21 cellular contexts compared by ENCODE assay signal in genomic region chr6:55603987-55604386, GRCh38. TPM values are rescaled to one million over a fixed set of nuclear protein-coding genes. Genes with fewer than 3 reads are reported as not detected.
DNase-seq lines count a peak whose midpoint lies in the region; ATAC-seq lines count a peak whose summit lies in the region.
"Had no signal": no experiment of that assay in that cellular context is flagged by ENCODE, and none has a peak within 500 bp of the region (broad histone marks: within the 10 kb centered on the region; RNA-seq: fewer than 3 reads in every experiment).

No MANE protein-coding gene starts in this region.

- H3K9ac ChIP-seq in adipocyte (ENCODE audit: low read length) = no peak overlapping the region
- H3K9ac ChIP-seq: BLaER1 treated with 17β-estradiol and CSF1 and Interleukin-3, amounts not matched to agents 10 nM and 100 nM had no signal

- ATAC-seq in right cardiac atrium (no peak), GM18511 (IDR thresholded peaks at IDR 0.05; ENCODE audit: unreplicated experiment) (no peak)
- ATAC-seq: GM12878, GM23338, HCT116 had no signal

- intact Hi-C loops in right cardiac atrium (cut with DNase I) (no loop called here), cardiac septum (cut with DNase I) (no loop called here)

- DNase-seq in right cardiac atrium = peak in 2 of 3 donors; percentile 24 to 32
- no peak for DNase-seq in cardiac septum (ENCODE audit: low spot score)
- DNase-seq in adipocyte (ENCODE audit: low read depth) = peak; percentile 50
- DNase-seq in iris pigment epithelial cell (ENCODE audit: low read depth) = peak; percentile 37
- DNase-seq in AML-193 (lab: John Stamatoyannopoulos, UW) = no peak
- DNase-seq in stimulated activated naive CD4-positive, alpha-beta T cell (lab: John Stamatoyannopoulos, UW) = no peak
- DNase-seq: BE2C; CD4-positive, alpha-beta T cell; CD8-positive, alpha-beta memory T cell; DMS 273 treated with DMSO at 0.1 percent for 48 hours; DMS79; EL; GDM1; H9 had no signal

- no peak overlapping the region for H3K27ac ChIP-seq in right cardiac atrium (ENCODE audit: low read length)
- H3K27ac ChIP-seq: BLaER1 treated with 17β-estradiol and CSF1 and Interleukin-3, amounts not matched to agents 10 nM and 100 nM had no signal

- no peak overlapping the region for H3K4me3 ChIP-seq in right cardiac atrium (ENCODE audit: low read length)
- no peak overlapping the region for H3K4me3 ChIP-seq in adipocyte (ENCODE audit: low read length)
- H3K4me3 ChIP-seq: BLaER1 treated with 17β-estradiol and CSF1 and Interleukin-3, amounts not matched to agents 10 nM and 100 nM; GM12878; GM23338 had no signal

- no peaks in the 10 kb centered on the region for H3K4me1 ChIP-seq in right cardiac atrium (ENCODE audit: control insufficient read depth, insufficient read depth, low read length)
- H3K4me1 ChIP-seq in adipocyte (ENCODE audit: control insufficient read depth, insufficient read depth, low read length) = no peaks in the 10 kb centered on the region
- H3K4me1 ChIP-seq: BE2C; BLaER1 treated with 17β-estradiol and CSF1 and Interleukin-3, amounts not matched to agents 10 nM and 100 nM had no signal

- no peaks in the 10 kb centered on the region for H3K36me3 ChIP-seq in adipocyte (ENCODE audit: control insufficient read depth, insufficient read depth, low read length, severe bottlenecking)
- H3K36me3 ChIP-seq: BE2C; BLaER1 treated with 17β-estradiol and CSF1 and Interleukin-3, amounts not matched to agents 10 nM and 100 nM had no signal

- H3K27me3 ChIP-seq in right cardiac atrium (ENCODE audit: control insufficient read depth, insufficient read depth) (no peaks in the 10 kb centered on the region), adipocyte (replicated peaks; ENCODE audit: control insufficient read depth, insufficient read depth, low read length) (no peaks in the 10 kb centered on the region)
- H3K27me3 ChIP-seq: BE2C; BLaER1 treated with 17β-estradiol and CSF1 and Interleukin-3, amounts not matched to agents 10 nM and 100 nM had no signal

- H3K9me3 ChIP-seq in right cardiac atrium (ENCODE audit: control insufficient read depth, low read length) (no peaks in the 10 kb centered on the region), adipocyte (ENCODE audit: control insufficient read depth, low read length) (no peaks in the 10 kb centered on the region)
- H3K9me3 ChIP-seq: BE2C; BLaER1 treated with 17β-estradiol and CSF1 and Interleukin-3, amounts not matched to agents 10 nM and 100 nM had no signal

RNA-seq across cellular contexts. Expression of gene HMGCLL1, which starts 25.0 kb away (rescaled TPM):
- total RNA-seq in right cardiac atrium (1 to 10 TPM; 1.6 to 3.4 (median 2.8) TPM), cardiac septum (1.2 TPM)
- 1.0 TPM for polyA plus RNA-seq in right cardiac atrium
- total RNA-seq: A172; CD4-positive, alpha-beta T cell; CD8-positive, alpha-beta memory T cell; GM12878 had no signal
- polyA plus RNA-seq: CD14-positive monocyte; CD8-positive, alpha-beta memory T cell; GM12878; GM23338 had no signal

Comparison
In these comparisons a context has a peak if more than half of its experiments do, and no peak if none do; other contexts are left out.
1. DNase-seq: peak in right cardiac atrium (2 of 3), adipocyte (single experiment) and iris pigment epithelial cell (single experiment); none in cardiac septum (single experiment), AML-193 (0 of 2) and stimulated activated naive CD4-positive, alpha-beta T cell (0 of 6).